ENCODE assay signal across 2 cellular contexts in the genomic region with DNA sequence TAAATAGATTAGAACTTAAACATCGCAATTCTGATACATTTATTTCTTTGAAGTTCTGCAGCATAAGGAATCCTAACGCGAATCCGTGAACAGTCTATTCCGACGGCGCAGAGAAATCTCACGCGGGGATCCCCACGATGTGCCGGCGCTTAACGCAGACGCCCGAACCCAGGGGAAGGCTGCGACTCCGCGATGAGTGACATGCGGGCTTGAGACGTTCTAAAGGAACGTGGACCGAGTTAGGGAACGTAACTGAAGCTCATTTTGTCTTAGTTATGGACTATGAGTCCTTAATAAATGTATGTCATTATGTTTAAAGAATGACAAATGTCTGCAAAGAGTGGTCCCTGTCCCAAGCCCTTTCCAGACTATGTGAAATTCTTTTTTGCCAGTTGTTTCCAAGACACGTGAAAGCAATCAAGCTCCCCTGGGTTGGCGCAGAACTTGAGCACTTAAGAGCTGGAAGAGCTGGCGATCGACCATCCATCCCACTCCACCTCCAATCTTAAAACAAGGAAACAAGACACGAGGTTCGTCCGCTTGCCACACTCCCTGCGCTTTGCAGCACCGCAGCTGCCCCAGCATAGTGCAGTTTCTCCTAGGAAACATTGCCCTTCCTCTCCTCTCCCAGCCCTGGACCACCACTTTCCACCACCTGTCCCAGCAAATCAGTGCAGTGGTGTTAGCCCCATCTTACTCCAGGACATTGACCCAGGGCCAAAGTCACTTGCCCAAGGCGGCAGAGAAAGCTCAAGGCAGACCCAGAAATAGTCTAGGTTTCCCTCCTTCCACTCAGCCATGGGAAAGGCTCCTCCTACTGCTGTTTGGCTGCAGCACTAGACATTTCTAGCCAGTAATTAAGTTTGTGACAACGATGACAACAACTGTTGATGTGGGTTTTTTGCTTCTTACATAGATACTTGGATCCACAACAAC.
TF ChIP-seq lines count a peak whose summit lies in the region.

No MANE protein-coding gene starts in this region.

TF ChIP-seq in A549, 52 proteins besides CTCF, POLR2A, EP300 and RAD21 (continued from another document):
- TF ChIP-seq, protein P1, sequence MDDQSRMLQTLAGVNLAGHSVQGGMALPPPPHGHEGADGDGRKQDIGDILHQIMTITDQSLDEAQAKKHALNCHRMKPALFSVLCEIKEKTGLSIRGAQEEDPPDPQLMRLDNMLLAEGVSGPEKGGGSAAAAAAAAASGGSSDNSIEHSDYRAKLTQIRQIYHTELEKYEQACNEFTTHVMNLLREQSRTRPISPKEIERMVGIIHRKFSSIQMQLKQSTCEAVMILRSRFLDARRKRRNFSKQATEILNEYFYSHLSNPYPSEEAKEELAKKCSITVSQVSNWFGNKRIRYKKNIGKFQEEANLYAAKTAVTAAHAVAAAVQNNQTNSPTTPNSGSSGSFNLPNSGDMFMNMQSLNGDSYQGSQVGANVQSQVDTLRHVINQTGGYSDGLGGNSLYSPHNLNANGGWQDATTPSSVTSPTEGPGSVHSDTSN (IDR thresholded peaks at IDR 0.05) = no peak
- TF ChIP-seq CBX2 (IDR thresholded peaks at IDR 0.05; ENCODE audit: borderline replicate concordance, low read depth) = no peak

TF ChIP-seq in HCT116, 20 proteins besides CTCF, POLR2A, EP300 and RAD21 (continued from another document):
- TF ChIP-seq EGR1 (IDR thresholded peaks at IDR 0.05; ENCODE audit: low read depth) = no peak
- no peak for TF ChIP-seq ZNF274 (IDR thresholded peaks at IDR 0.05; ENCODE audit: low read depth, low read length)
- TF ChIP-seq, protein P2, sequence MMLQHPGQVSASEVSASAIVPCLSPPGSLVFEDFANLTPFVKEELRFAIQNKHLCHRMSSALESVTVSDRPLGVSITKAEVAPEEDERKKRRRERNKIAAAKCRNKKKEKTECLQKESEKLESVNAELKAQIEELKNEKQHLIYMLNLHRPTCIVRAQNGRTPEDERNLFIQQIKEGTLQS (IDR thresholded peaks at IDR 0.05) = no peak
- TF ChIP-seq, protein P3, sequence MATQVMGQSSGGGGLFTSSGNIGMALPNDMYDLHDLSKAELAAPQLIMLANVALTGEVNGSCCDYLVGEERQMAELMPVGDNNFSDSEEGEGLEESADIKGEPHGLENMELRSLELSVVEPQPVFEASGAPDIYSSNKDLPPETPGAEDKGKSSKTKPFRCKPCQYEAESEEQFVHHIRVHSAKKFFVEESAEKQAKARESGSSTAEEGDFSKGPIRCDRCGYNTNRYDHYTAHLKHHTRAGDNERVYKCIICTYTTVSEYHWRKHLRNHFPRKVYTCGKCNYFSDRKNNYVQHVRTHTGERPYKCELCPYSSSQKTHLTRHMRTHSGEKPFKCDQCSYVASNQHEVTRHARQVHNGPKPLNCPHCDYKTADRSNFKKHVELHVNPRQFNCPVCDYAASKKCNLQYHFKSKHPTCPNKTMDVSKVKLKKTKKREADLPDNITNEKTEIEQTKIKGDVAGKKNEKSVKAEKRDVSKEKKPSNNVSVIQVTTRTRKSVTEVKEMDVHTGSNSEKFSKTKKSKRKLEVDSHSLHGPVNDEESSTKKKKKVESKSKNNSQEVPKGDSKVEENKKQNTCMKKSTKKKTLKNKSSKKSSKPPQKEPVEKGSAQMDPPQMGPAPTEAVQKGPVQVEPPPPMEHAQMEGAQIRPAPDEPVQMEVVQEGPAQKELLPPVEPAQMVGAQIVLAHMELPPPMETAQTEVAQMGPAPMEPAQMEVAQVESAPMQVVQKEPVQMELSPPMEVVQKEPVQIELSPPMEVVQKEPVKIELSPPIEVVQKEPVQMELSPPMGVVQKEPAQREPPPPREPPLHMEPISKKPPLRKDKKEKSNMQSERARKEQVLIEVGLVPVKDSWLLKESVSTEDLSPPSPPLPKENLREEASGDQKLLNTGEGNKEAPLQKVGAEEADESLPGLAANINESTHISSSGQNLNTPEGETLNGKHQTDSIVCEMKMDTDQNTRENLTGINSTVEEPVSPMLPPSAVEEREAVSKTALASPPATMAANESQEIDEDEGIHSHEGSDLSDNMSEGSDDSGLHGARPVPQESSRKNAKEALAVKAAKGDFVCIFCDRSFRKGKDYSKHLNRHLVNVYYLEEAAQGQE (IDR thresholded peaks at IDR 0.05; ENCODE audit: low read depth) = no peak
- no peak for TF ChIP-seq SRF (IDR thresholded peaks at IDR 0.05; ENCODE audit: low read depth)
- TF ChIP-seq JUND (IDR thresholded peaks at IDR 0.05) = no peak
- no peak for TF ChIP-seq SIN3A (IDR thresholded peaks at IDR 0.05; ENCODE audit: low read depth)
- TF ChIP-seq, protein P4, sequence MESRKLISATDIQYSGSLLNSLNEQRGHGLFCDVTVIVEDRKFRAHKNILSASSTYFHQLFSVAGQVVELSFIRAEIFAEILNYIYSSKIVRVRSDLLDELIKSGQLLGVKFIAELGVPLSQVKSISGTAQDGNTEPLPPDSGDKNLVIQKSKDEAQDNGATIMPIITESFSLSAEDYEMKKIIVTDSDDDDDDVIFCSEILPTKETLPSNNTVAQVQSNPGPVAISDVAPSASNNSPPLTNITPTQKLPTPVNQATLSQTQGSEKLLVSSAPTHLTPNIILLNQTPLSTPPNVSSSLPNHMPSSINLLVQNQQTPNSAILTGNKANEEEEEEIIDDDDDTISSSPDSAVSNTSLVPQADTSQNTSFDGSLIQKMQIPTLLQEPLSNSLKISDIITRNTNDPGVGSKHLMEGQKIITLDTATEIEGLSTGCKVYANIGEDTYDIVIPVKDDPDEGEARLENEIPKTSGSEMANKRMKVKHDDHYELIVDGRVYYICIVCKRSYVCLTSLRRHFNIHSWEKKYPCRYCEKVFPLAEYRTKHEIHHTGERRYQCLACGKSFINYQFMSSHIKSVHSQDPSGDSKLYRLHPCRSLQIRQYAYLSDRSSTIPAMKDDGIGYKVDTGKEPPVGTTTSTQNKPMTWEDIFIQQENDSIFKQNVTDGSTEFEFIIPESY (IDR thresholded peaks at IDR 0.05; ENCODE audit: extremely low read depth, insufficient replicate concordance, low read length) = no peak
- no peak for TF ChIP-seq CBX3 (IDR thresholded peaks at IDR 0.05; ENCODE audit: low read depth)
- no peak for TF ChIP-seq POLR2AphosphoS5 (IDR thresholded peaks at IDR 0.05; ENCODE audit: low read depth, low read length)
